Comparison of ENCODE assay signal across 8 cellular contexts in the genomic region with DNA sequence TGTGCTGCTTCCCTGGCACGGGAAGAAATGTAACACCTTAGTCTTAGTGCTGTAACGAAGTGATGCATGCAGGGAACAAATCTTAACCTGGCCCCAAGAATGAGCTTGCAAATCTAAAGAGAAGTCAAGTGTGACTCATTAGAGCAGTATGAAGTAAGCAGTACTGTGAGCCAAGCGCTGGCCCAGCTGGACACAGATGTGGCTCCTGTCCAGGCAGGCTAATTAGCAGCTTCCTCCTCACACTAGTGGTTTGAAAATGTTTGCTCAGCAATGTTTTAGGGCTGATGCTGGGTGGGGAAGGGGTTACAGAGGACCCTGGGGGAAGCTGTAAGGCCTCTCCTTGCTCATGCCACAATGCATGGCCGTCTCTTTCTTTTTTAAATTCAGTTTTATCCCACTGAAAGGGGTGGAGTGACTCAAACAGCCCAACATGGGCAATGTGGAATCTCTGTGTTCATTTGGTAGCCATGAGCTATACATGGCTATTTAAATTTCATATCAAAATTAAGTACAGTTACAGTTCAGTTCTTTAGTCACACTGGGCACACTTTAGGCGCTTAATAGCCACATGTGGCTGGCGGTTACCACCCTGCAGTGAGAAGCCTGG. TPM values are rescaled to one million over a fixed set of nuclear protein-coding genes. Genes with fewer than 3 reads are reported as not detected.
DNase-seq lines count a peak whose midpoint lies in the region; ATAC-seq and TF ChIP-seq lines count a peak whose summit lies in the region.

No MANE protein-coding gene starts in this region.

- H3K36me3 Mint-ChIP-seq in natural killer cell treated with Interleukin-12 subunit alpha and Interleukin-12 subunit beta and Interleukin-15 and Interleukin-18, amount 100 ng/mL, for 72 hours: no peaks in the 10 kb centered on the region

- in situ Hi-C loops in Caki2 (cut with HindIII; ENCODE audit: low pct_unique_long_range_greater_than_20kb, low sequenced_read_pairs): no loop called here

- H3K27me3 Mint-ChIP-seq in natural killer cell treated with Interleukin-12 subunit alpha and Interleukin-12 subunit beta and Interleukin-15 and Interleukin-18, amount 100 ng/mL, for 72 hours: peaks cover 0 to 4% of the 10 kb centered on the region in 2 donors

- ATAC-seq in left colon (peak; percentile 77), HG03520 (IDR thresholded peaks at IDR 0.05; ENCODE audit: unreplicated experiment) (no peak)
- ATAC-seq in natural killer cell treated with Interleukin-12 subunit alpha and Interleukin-12 subunit beta and Interleukin-15 and Interleukin-18, amount 100 ng/mL, for 72 hours: no peak

- H3K4me3 Mint-ChIP-seq in natural killer cell treated with Interleukin-12 subunit alpha and Interleukin-12 subunit beta and Interleukin-15 and Interleukin-18, amount 100 ng/mL, for 72 hours: no peak overlapping the region

- DNase-seq in Caki2 (ENCODE audit: low read depth) (peak; percentile 71), NCI-H2196 (lab: John Stamatoyannopoulos, UW; ENCODE audit: unreplicated experiment) (peak; percentile 62), breast epithelium (ENCODE audit: low spot score in 2 of 2) (peak; percentile 58 to 81), left colon (peak; percentile 47 to 54), D341Med (ENCODE audit: low spot score) (no peak)
- no peak for DNase-seq in natural killer cell treated with Interleukin-12 subunit alpha and Interleukin-12 subunit beta and Interleukin-15 and Interleukin-18, amount 100 ng/mL, for 72 hours (ENCODE audit: low spot score)
- DNase-seq in activated CD4-positive, CD25-positive, alpha-beta regulatory T cell treated with anti-CD3 and anti-CD28 coated beads, Interleukin-2, amount 50 U/mL, for 72 hours: no peak

- H3K36me3 ChIP-seq in breast epithelium: no peaks in the 10 kb centered on the region

- no peaks in the 10 kb centered on the region for H3K4me1 Mint-ChIP-seq in natural killer cell treated with Interleukin-12 subunit alpha and Interleukin-12 subunit beta and Interleukin-15 and Interleukin-18, amount 100 ng/mL, for 72 hours (ENCODE audit: low read depth in 2 of 2)

- H3K9me3 ChIP-seq in breast epithelium: no peaks in the 10 kb centered on the region

- H3K27me3 ChIP-seq in breast epithelium: peaks cover 0 to 26% of the 10 kb centered on the region in 2 donors

- no peaks in the 10 kb centered on the region for H3K9me3 Mint-ChIP-seq in natural killer cell treated with Interleukin-12 subunit alpha and Interleukin-12 subunit beta and Interleukin-15 and Interleukin-18, amount 100 ng/mL, for 72 hours

- no peak overlapping the region for H3K4me3 ChIP-seq in breast epithelium

- TF ChIP-seq POLR2A in breast epithelium (IDR thresholded peaks at IDR 0.05): no peak

- no peaks in the 10 kb centered on the region for H3K4me1 ChIP-seq in breast epithelium

- H3K27ac Mint-ChIP-seq in natural killer cell treated with Interleukin-12 subunit alpha and Interleukin-12 subunit beta and Interleukin-15 and Interleukin-18, amount 100 ng/mL, for 72 hours: no peak overlapping the region

- H3K27ac ChIP-seq in breast epithelium: no peak overlapping the region

- intact Hi-C loops in breast epithelium (cut with DNase I; ENCODE audit: low total_unique reads) (no loop called here), left colon (cut with DNase I, micrococcal nuclease) (no loop called here)

- TF ChIP-seq CTCF in breast epithelium (IDR thresholded peaks at IDR 0.05): no peak

RNA-seq across cellular contexts. Expression of gene MAP7D2, which starts 48.9 kb away (rescaled TPM):
- 0.03 and 1.6 TPM in 2 replicates for total RNA-seq in Caki2 (2014; rRNA removed; shearing (Covaris generic); ENCODE audit: low replicate concordance)
- total RNA-seq in breast epithelium (1 to 10 TPM in 2 of 3 donors, under 1 TPM in 1; 0.48 to 2.2 (median 1.3) TPM), left colon (1 to 10 TPM; 1.4 to 1.6 TPM)
- total RNA-seq in natural killer cell treated with Interleukin-12 subunit alpha and Interleukin-12 subunit beta and Interleukin-15 and Interleukin-18, amount 100 ng/mL, for 72 hours: under 1 TPM; 0.17 TPM

Comparison
In these comparisons a context has a peak if more than half of its experiments do, and no peak if none do; other contexts are left out.
1. DNase-seq: peak in Caki2 (single experiment), NCI-H2196 (single experiment), breast epithelium (2 of 2) and left colon (2 of 2); none in natural killer cell treated with Interleukin-12 subunit alpha and Interleukin-12 subunit beta and Interleukin-15 and Interleukin-18, amount 100 ng/mL, for 72 hours (single experiment), activated CD4-positive, CD25-positive, alpha-beta regulatory T cell treated with anti-CD3 and anti-CD28 coated beads, Interleukin-2, amount 50 U/mL, for 72 hours (single experiment) and D341Med (single experiment).